In the genomic region with DNA sequence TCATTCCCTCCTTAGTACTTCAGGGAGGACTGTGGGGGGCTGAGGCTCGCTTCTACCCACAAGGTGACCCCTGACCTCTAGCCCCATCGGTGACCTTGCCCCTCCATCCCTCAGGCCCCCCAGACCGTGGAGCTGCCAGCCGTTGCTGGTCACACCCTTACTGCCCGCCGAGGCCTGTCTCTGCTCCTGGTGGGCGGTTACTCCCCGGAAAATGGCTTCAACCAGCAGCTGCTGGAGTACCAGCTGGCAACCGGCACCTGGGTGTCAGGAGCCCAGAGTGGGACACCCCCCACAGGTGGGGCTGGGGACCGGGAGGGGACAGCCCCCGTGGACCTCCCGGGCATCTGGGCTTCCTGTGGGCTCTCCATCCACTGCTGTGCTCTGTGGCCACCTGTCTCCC, we compare ENCODE assay signal across 25 cellular contexts. TPM values are rescaled to one million over a fixed set of nuclear protein-coding genes. Genes with fewer than 3 reads are reported as not detected.
"Had no signal": no experiment of that assay in that cellular context is flagged by ENCODE, and none has a peak within 500 bp of the region (broad histone marks: within the 10 kb centered on the region; RNA-seq: fewer than 3 reads in every experiment).

No MANE protein-coding gene starts in this region.

- DNase-seq: Kasumi-1, MM.1S, NCI-H1092 treated with DMSO at 0.1 percent for 48 hours, NCI-H1417, NCI-H1436 treated with DMSO at 0.1 percent for 48 hours, NCI-H1694, NCI-H187 treated with DMSO at 0.1 percent for 48 hours, NCI-H2029 treated with DMSO at 0.1 percent for 48 hours, NCI-H2107, NCI-H2227 treated with DMSO at 0.1 percent for 48 hours, NCI-H524, NCI-H69, NCI-H774, Right ventricle myocardium superior, RPMI8226, SIG-M5 had no signal

- H3K4me2 ChIP-seq: KMS-11 had no signal

- ATAC-seq: HepG2, K562 had no signal

- H3K4me1 ChIP-seq: SJSA1 had no signal

- H3K27ac Mint-ChIP-seq: IgD-negative memory B cell had no signal

- H3K4me3 Mint-ChIP-seq: IgD-negative memory B cell had no signal

- H3K9ac ChIP-seq: KMS-11 had no signal

- H3K27ac ChIP-seq: KMS-11, SJSA1, SK-N-MC had no signal

- H3K27me3 ChIP-seq: SJSA1 had no signal

- H3K9me3 Mint-ChIP-seq: IgD-negative memory B cell had no signal

- FAIRE-seq: HepG2, K562, RCC 7860 had no signal

- H3K4me3 ChIP-seq: K562, SJSA1, SK-N-MC had no signal

- H3K9me3 ChIP-seq: SJSA1 had no signal

- H3K27me3 Mint-ChIP-seq: IgD-negative memory B cell had no signal

RNA-seq across cellular contexts. Expression of a gene that starts 32.8 kb away (rescaled TPM):
- total RNA-seq: HT1080, SJSA1 had no signal

RNA-seq across cellular contexts. Expression of a gene that starts 44.2 kb away (rescaled TPM):
- total RNA-seq: M059J, SJSA1 had no signal
- polyA plus RNA-seq: IgD-negative memory B cell had no signal

RNA-seq across cellular contexts. Expression of a gene that starts 55.4 kb away (rescaled TPM):
- total RNA-seq: Right ventricle myocardium superior had no signal
